ENCODE assay signal across 22 cellular contexts in the genomic region with DNA sequence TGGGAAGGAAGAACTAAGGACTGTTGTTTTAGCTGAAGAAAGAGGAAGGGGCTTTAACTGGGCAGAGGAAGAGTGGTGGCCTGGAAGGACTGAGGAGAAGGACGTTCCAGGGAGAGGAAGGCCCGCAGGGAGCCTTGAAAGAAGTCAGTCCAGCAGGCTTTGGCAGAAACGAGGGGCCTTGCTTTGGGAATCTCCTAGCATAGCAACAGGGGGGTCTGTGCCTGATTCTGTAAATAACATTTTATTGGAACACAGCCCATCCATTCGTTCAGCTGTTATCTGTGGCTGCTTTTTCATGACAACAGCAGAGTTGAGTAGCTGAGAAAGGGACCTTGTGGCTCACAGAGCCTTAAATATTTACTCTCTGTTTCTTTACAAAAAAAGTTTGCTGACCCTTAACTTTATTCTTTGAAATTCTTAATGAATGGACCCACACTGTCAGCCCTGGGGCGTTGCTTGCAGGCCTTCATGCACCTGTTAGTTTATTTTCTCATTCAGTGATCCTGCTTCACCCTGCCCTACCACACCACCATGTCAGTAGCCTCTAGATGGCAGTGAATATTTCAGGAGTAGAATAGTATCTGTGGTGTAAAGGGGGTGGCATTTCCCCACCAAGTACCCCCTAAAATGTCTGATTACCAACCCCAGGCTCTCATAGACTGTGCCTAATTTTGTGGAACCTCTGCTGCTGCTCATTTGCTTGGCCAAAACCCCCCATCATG.
DNase-seq lines count a peak whose midpoint lies in the region; ATAC-seq, FAIRE-seq and TF ChIP-seq lines count a peak whose summit lies in the region.
"Had no signal": no experiment of that assay in that cellular context is flagged by ENCODE, and none has a peak within 500 bp of the region (broad histone marks: within the 10 kb centered on the region; RNA-seq: fewer than 3 reads in every experiment).

No MANE protein-coding gene starts in this region.

- peak; percentile 33; the same call in 1 of the 3 replicates for ATAC-seq in GM12878
- ATAC-seq in CD8-positive, alpha-beta T cell: no peak
- ATAC-seq: activated CD8-positive, alpha-beta memory T cell treated with anti-CD3 and anti-CD28 coated beads, Interleukin-2, amount 10 ng/mL, durations not matched to agents 7 days and 5 days; K562 had no signal

- POLR2A ChIA-PET in GM12878 (lab: Charles Lee): no interaction called here
- POLR2A ChIA-PET in CD8-positive, alpha-beta T cell (lab: Charles Lee): no interaction called here

- H3K27ac Mint-ChIP-seq in mesothelial cell of epicardium: peak overlapping the region; percentile 19
- H3K27ac Mint-ChIP-seq in CD8-positive, alpha-beta T cell: no peak overlapping the region
- H3K27ac Mint-ChIP-seq: activated CD8-positive, alpha-beta memory T cell treated with anti-CD3 and anti-CD28 coated beads, Interleukin-2, amount 10 ng/mL, durations not matched to agents 7 days and 5 days had no signal

- intact Hi-C loops in GM12878 (cut with micrococcal nuclease; ENCODE audit: unreplicated experiment): no loop called here
- intact Hi-C loops in CD8-positive, alpha-beta T cell (cut with DNase I, micrococcal nuclease): no loop called here

- TF ChIP-seq EP300 in GM12878 (IDR thresholded peaks at IDR 0.05; ENCODE audit: borderline replicate concordance in 1 of 2, control insufficient read depth in 1 of 2, low read depth in 2 of 2, low read length in 2 of 2): no peak

- H3K4me1 ChIP-seq in BLaER1 (peaks cover 100% of the 10 kb centered on the region), Loucy (ENCODE audit: insufficient read depth, low read length, poor library complexity, severe bottlenecking) (peaks cover 88% of the 10 kb centered on the region), GM12878 (ENCODE audit: control insufficient read depth, insufficient read depth, low read length) (peaks cover 17% of the 10 kb centered on the region)
- H3K4me1 ChIP-seq in CD8-positive, alpha-beta T cell (ENCODE audit: insufficient read depth, low read length): peaks cover 15% of the 10 kb centered on the region
- H3K4me1 ChIP-seq: testis had no signal

- no peaks in the 10 kb centered on the region for H3K9me2 ChIP-seq in Loucy (replicated peaks; ENCODE audit: low read depth, low read length)

- H3K4me3 ChIP-seq in BLaER1 (no peak overlapping the region), Loucy (ENCODE audit: low read length, poor library complexity, severe bottlenecking) (no peak overlapping the region), GM12878 (no peak overlapping the region)
- no peak overlapping the region for H3K4me3 ChIP-seq in CD8-positive, alpha-beta T cell (ENCODE audit: low read depth, low read length)
- H3K4me3 ChIP-seq: cardiac muscle cell, dorsolateral prefrontal cortex, K562, testis had no signal

- H3K36me3 ChIP-seq in BLaER1 (peaks cover 48% of the 10 kb centered on the region), Loucy (ENCODE audit: insufficient read depth, low read length) (peaks cover 8% of the 10 kb centered on the region; the same call in 1 of the 2 replicates), GM12878 (ENCODE audit: control insufficient read depth in 2 of 2, insufficient read depth in 2 of 2, low read length in 1 of 2) (peaks cover 18% of the 10 kb centered on the region in 2 experiments)
- no peaks in the 10 kb centered on the region for H3K36me3 ChIP-seq in CD8-positive, alpha-beta T cell (ENCODE audit: insufficient read depth, low read length)
- H3K36me3 ChIP-seq: cardiac muscle cell had no signal

- peaks cover 9% of the 10 kb centered on the region for H3K4me1 Mint-ChIP-seq in mesothelial cell of epicardium
- H3K4me1 Mint-ChIP-seq in CD8-positive, alpha-beta T cell (ENCODE audit: low read depth): peaks cover 87% of the 10 kb centered on the region

- TF ChIP-seq POLR2A in GM12878 (IDR thresholded peaks at IDR 0.05; ENCODE audit: low read depth, low read length): no peak

- CTCF ChIA-PET in GM12878 (lab: Yijun Ruan, JAX): interaction anchor here (0.8 to 1.0 kb wide), 2 partner anchors 9 to 18 kb away, joined by 3 read pairs; no protein-coding TSS in a partner anchor
- CTCF ChIA-PET in CD8-positive, alpha-beta T cell (lab: Charles Lee): interaction anchor here (2.0 kb wide), 2 partner anchors 70 to 196 kb away, joined by 5 to 8 read pairs; no protein-coding TSS in a partner anchor

- TF ChIP-seq RAD21 in GM12878 (IDR thresholded peaks at IDR 0.05; ENCODE audit: insufficient read depth, low read depth, low read length): no peak

- TF ChIP-seq CTCF in Loucy (conservative IDR thresholded peaks at IDR 0.05; ENCODE audit: low read length) (peak; percentile 60), GM12878 (IDR thresholded peaks at IDR 0.05 in 2 of 3, conservative IDR thresholded peaks at IDR 0.05 in 1 of 3; ENCODE audit: control insufficient read depth in 2 of 3, extremely low read depth in 1 of 3, insufficient read depth in 1 of 3, low read depth in 3 of 3, low read length in 3 of 3) (0 out of 6 replicates have a peak, but pooled peaks of 1 of the 3 experiments have one; percentile 8), mesothelial cell of epicardium (IDR thresholded peaks at IDR 0.05; ENCODE audit: unreplicated experiment) (no peak)
- no peak for TF ChIP-seq CTCF in CD8-positive, alpha-beta T cell (IDR thresholded peaks at IDR 0.05)

- H3K4me2 ChIP-seq in BLaER1 (peak overlapping the region; percentile 84), Loucy (ENCODE audit: low read depth, low read length, poor library complexity, severe bottlenecking) (no peak overlapping the region), GM12878 (ENCODE audit: control insufficient read depth, insufficient read depth) (no peak overlapping the region)

- peaks cover 4% of the 10 kb centered on the region for H3K36me3 Mint-ChIP-seq in mesothelial cell of epicardium
- H3K36me3 Mint-ChIP-seq in CD8-positive, alpha-beta T cell: peaks cover 26% of the 10 kb centered on the region

- H3K4me3 Mint-ChIP-seq in mesothelial cell of epicardium: no peak overlapping the region
- H3K4me3 Mint-ChIP-seq in CD8-positive, alpha-beta T cell: no peak overlapping the region
- H3K4me3 Mint-ChIP-seq: activated CD8-positive, alpha-beta memory T cell treated with anti-CD3 and anti-CD28 coated beads, Interleukin-2, amount 10 ng/mL, durations not matched to agents 7 days and 5 days had no signal

- H4K20me1 ChIP-seq in BLaER1 (no peaks in the 10 kb centered on the region), Loucy (ENCODE audit: insufficient read depth, low read length, poor library complexity, severe bottlenecking) (no peaks in the 10 kb centered on the region), GM12878 (ENCODE audit: control insufficient read depth, insufficient read depth) (no peaks in the 10 kb centered on the region)

- H3F3A ChIP-seq in Loucy (ENCODE audit: low read depth): no peaks in the 10 kb centered on the region

- H3K9ac ChIP-seq in BLaER1 (peak overlapping the region; percentile 13; the same call in 1 of the 2 replicates), Loucy (ENCODE audit: low read depth, low read length, poor library complexity, severe bottlenecking) (no peak overlapping the region), GM12878 (ENCODE audit: control insufficient read depth, insufficient read depth, low read length) (no peak overlapping the region)

- H3K9me3 ChIP-seq in BLaER1 (no peaks in the 10 kb centered on the region), Loucy (ENCODE audit: insufficient read depth, low read depth, low read length) (no peaks in the 10 kb centered on the region), GM12878 (replicated peaks; ENCODE audit: control insufficient read depth, insufficient read depth, low read length) (no peaks in the 10 kb centered on the region)
- no peaks in the 10 kb centered on the region for H3K9me3 ChIP-seq in CD8-positive, alpha-beta T cell (ENCODE audit: low read length)
- H3K9me3 ChIP-seq: testis had no signal

- H3K9me3 Mint-ChIP-seq in mesothelial cell of epicardium: no peaks in the 10 kb centered on the region
- no peaks in the 10 kb centered on the region for H3K9me3 Mint-ChIP-seq in CD8-positive, alpha-beta T cell

- SMC1A ChIA-PET in GM12878 (lab: Charles Lee; ENCODE audit: uncharacterized antibody, unreplicated experiment): no interaction called here

- no peak overlapping the region for H2AFZ ChIP-seq in Loucy (ENCODE audit: low read length)
- no peak overlapping the region for H2AFZ ChIP-seq in GM12878 (ENCODE audit: control insufficient read depth, low read depth, low read length)

- H3K27me3 ChIP-seq in BLaER1 (no peaks in the 10 kb centered on the region), Loucy (ENCODE audit: insufficient read depth, low read length, poor library complexity, severe bottlenecking) (no peaks in the 10 kb centered on the region), GM12878 (replicated peaks in 1 of 2; ENCODE audit: control insufficient read depth in 2 of 2, insufficient read depth in 2 of 2, low read length in 1 of 2) (no peaks in the 10 kb centered on the region)
- H3K27me3 ChIP-seq in CD8-positive, alpha-beta T cell (ENCODE audit: insufficient read depth, low read length): no peaks in the 10 kb centered on the region
- H3K27me3 ChIP-seq: cardiac muscle cell, dorsolateral prefrontal cortex, testis had no signal

- H3K27me3 Mint-ChIP-seq in mesothelial cell of epicardium (ENCODE audit: low read depth): no peaks in the 10 kb centered on the region
- no peaks in the 10 kb centered on the region for H3K27me3 Mint-ChIP-seq in CD8-positive, alpha-beta T cell (ENCODE audit: low read depth)
- H3K27me3 Mint-ChIP-seq: activated CD8-positive, alpha-beta memory T cell treated with anti-CD3 and anti-CD28 coated beads, Interleukin-2, amount 10 ng/mL, durations not matched to agents 7 days and 5 days had no signal

- H3K79me2 ChIP-seq in Loucy (ENCODE audit: insufficient read depth, low read length) (peaks cover 68% of the 10 kb centered on the region), GM12878 (ENCODE audit: control insufficient read depth, insufficient read depth, low read length) (peaks cover 27% of the 10 kb centered on the region)

- FAIRE-seq in GM12878 (lab: Jason Lieb, UNC): no peak
- FAIRE-seq: frontal cortex, GM18507, K562 had no signal

- 92% methylated on average over 5 of the region's 5 CpGs for WGBS in GM12878 (ENCODE audit: insufficient coverage, insufficient replicate concordance, low lambda C conversion rate, missing lambda C conversion rate)

- in situ Hi-C loops in GM12878 (cut with MboI): no loop called here

- DNase-seq in GM12878 (ENCODE audit: low read depth, low spot score): no peak
- no peak for DNase-seq in mesothelial cell of epicardium (ENCODE audit: low spot score in 2 of 2, unreplicated experiment in 2 of 2)
- DNase-seq in middle frontal gyrus (ENCODE audit: extremely low spot score, low spot score): no peak
- DNase-seq in CD8-positive, alpha-beta T cell: no peak
- no peak for DNase-seq in NCI-H187 treated with DMSO at 0.1 percent for 48 hours (lab: John Stamatoyannopoulos, UW)
- DNase-seq: activated CD4-positive, alpha-beta T cell treated with anti-CD3 and anti-CD28 coated beads for 48 hours; activated CD8-positive, alpha-beta memory T cell treated with anti-CD3 and anti-CD28 coated beads, Interleukin-2, amount 10 ng/mL, durations not matched to agents 7 days and 5 days; activated effector memory CD4-positive, alpha-beta T cell treated with anti-CD3 and anti-CD28 coated beads, Interleukin-2, amount 50 U/mL, for 16 hours; amniotic stem cell; COR-L47; dorsolateral prefrontal cortex; EL; erythroblast; NCI-H526; SW 1271; testis had no signal

- RAD21 ChIA-PET in GM12878 (lab: Charles Lee; ENCODE audit: unreplicated experiment): no interaction called here

- H3K27ac ChIP-seq in BLaER1: peak overlapping the region; percentile 70
- H3K27ac ChIP-seq in GM12878 (ENCODE audit: control insufficient read depth, insufficient read depth): no peak overlapping the region
- H3K27ac ChIP-seq in CD8-positive, alpha-beta T cell (ENCODE audit: low read depth, low read length): no peak overlapping the region
- H3K27ac ChIP-seq: cardiac muscle cell, testis had no signal

- BruUV-seq in GM12878 (replicated peaks; lab: Mats Ljungman, UMichigan): no TSS peak
